ENCODE assay signal across 36 cellular contexts in genomic region chr3:128464188-128464587, GRCh38. TPM values are rescaled to one million over a fixed set of nuclear protein-coding genes. Genes with fewer than 3 reads are reported as not detected.
DNase-seq lines count a peak whose midpoint lies in the region; ATAC-seq and TF ChIP-seq lines count a peak whose summit lies in the region.
"Had no signal": no experiment of that assay in that cellular context is flagged by ENCODE, and none has a peak within 500 bp of the region (broad histone marks: within the 10 kb centered on the region; RNA-seq: fewer than 3 reads in every experiment).

No MANE protein-coding gene starts in this region.

- H3K36me3 Mint-ChIP-seq in H9 (ENCODE audit: insufficient read depth in 1 of 3, low read depth in 3 of 3) = no peaks in the 10 kb centered on the region; a peak in 1 of 7 replicates
- H3K36me3 Mint-ChIP-seq: activated CD4-positive, alpha-beta memory T cell treated with anti-CD3 and anti-CD28 coated beads for 36 hours; activated naive CD4-positive, alpha-beta T cell treated with anti-CD3 and anti-CD28 coated beads, Interleukin-2, amount 10 ng/mL, durations not matched to agents 7 days and 5 days; CD14-positive monocyte; natural killer cell treated with Interleukin-12 subunit alpha and Interleukin-12 subunit beta and Interleukin-15 and Interleukin-18, amount 100 ng/mL, for 72 hours; type B pancreatic cell had no signal

- no peak overlapping the region for H3K14ac ChIP-seq in H9 (ENCODE audit: insufficient read depth, low read length)

- no peaks in the 10 kb centered on the region for H4K20me1 ChIP-seq in H9 (ENCODE audit: control insufficient read depth, insufficient read depth, insufficient read length)

- H3K23me2 ChIP-seq in H9 (ENCODE audit: insufficient read length, low read depth, low read length, poor library complexity, severe bottlenecking) = no peaks in the 10 kb centered on the region

- CTCF ChIA-PET in BJ (lab: Yijun Ruan, JAX) = interaction anchor here (1.5 to 1.6 kb wide), 2 partner anchors 10 to 154 kb away, joined by 3 to 5 read pairs; no protein-coding TSS in a partner anchor

- H2BK120ac ChIP-seq in H9 (ENCODE audit: low read depth, low read length, poor library complexity, severe bottlenecking) = no peak overlapping the region

- peaks cover 6 to 13% of the 10 kb centered on the region in 2 experiments; a peak in 3 of 4 replicates for H3K4me1 Mint-ChIP-seq in H9
- H3K4me1 Mint-ChIP-seq: CD14-positive monocyte had no signal

- no peak overlapping the region for H3K9ac ChIP-seq in H9 (ENCODE audit: extremely low read depth, insufficient read length, low read length)

- peaks cover 0 to 2% of the 10 kb centered on the region in 2 experiments; a peak in 3 of 5 replicates for H3K9me3 Mint-ChIP-seq in H9
- H3K9me3 Mint-ChIP-seq: activated CD4-positive, alpha-beta memory T cell treated with anti-CD3 and anti-CD28 coated beads for 36 hours; activated naive CD4-positive, alpha-beta T cell treated with anti-CD3 and anti-CD28 coated beads, Interleukin-2, amount 10 ng/mL, durations not matched to agents 7 days and 5 days; activated T-helper 1 cell treated with anti-CD3 and anti-CD28 coated beads, Interleukin-12 subunit alpha, Interleukin-12 subunit beta, Interleukin-2, Interleukin-4 antibody, amounts not matched to agents 30 ng/mL and 10 ng/mL and 1 ng/mL, durations not matched to agents 14 hours and 24 hours and 36 hours; natural killer cell treated with Interleukin-12 subunit alpha and Interleukin-12 subunit beta and Interleukin-15 and Interleukin-18, amount 100 ng/mL, for 72 hours; T-helper 1 cell treated with Interleukin-12 subunit alpha and Interleukin-12 subunit beta and Interleukin-4 antibody, amounts not matched to agents 30 μg/mL and 1 μg/mL, for 36 hours; type B pancreatic cell had no signal

- H3K4me1 ChIP-seq in H9 (ENCODE audit: insufficient read depth, low read length) (no peaks in the 10 kb centered on the region), lower lobe of right lung (no peaks in the 10 kb centered on the region)
- H3K4me1 ChIP-seq: adrenal gland, gastroesophageal sphincter had no signal

- no peak overlapping the region for H3K56ac ChIP-seq in H9 (ENCODE audit: insufficient read length, low read depth, low read length)

- H3K27me3 ChIP-seq in BJ (ENCODE audit: control insufficient read depth, insufficient read depth, low read length) (peaks cover 12% of the 10 kb centered on the region), H9 (ENCODE audit: insufficient read depth, low read length) (no peaks in the 10 kb centered on the region), WERI-Rb-1 (ENCODE audit: insufficient read depth, low read depth, severe bottlenecking) (peaks cover 39% of the 10 kb centered on the region), lower lobe of right lung (ENCODE audit: low read depth) (peaks cover 4% of the 10 kb centered on the region)
- H3K27me3 ChIP-seq: adrenal gland had no signal

- no peak overlapping the region for H3K27ac Mint-ChIP-seq in H9
- H3K27ac Mint-ChIP-seq: activated CD4-positive, alpha-beta memory T cell treated with anti-CD3 and anti-CD28 coated beads for 36 hours; activated naive CD4-positive, alpha-beta T cell treated with anti-CD3 and anti-CD28 coated beads, Interleukin-2, amount 10 ng/mL, durations not matched to agents 7 days and 5 days; activated T-helper 1 cell treated with anti-CD3 and anti-CD28 coated beads, Interleukin-12 subunit alpha, Interleukin-12 subunit beta, Interleukin-2, Interleukin-4 antibody, amounts not matched to agents 30 ng/mL and 10 ng/mL and 1 ng/mL, durations not matched to agents 14 hours and 24 hours and 36 hours; CD14-positive monocyte; natural killer cell treated with Interleukin-12 subunit alpha and Interleukin-12 subunit beta and Interleukin-15 and Interleukin-18, amount 100 ng/mL, for 72 hours; T-helper 1 cell treated with Interleukin-12 subunit alpha and Interleukin-12 subunit beta and Interleukin-4 antibody, amounts not matched to agents 30 μg/mL and 1 μg/mL, for 36 hours; type B pancreatic cell had no signal

- H3K18ac ChIP-seq in H9 (ENCODE audit: insufficient read length, low read depth, low read length) = no peak overlapping the region

- H3K36me3 ChIP-seq in BJ (ENCODE audit: control insufficient read depth, insufficient read depth, low read length) = no peaks in the 10 kb centered on the region
- no peaks in the 10 kb centered on the region for H3K36me3 ChIP-seq in WERI-Rb-1
- H3K36me3 ChIP-seq in lower lobe of right lung = no peaks in the 10 kb centered on the region
- H3K36me3 ChIP-seq: adrenal gland, gastroesophageal sphincter had no signal

- no peaks in the 10 kb centered on the region for H3K79me1 ChIP-seq in H9 (ENCODE audit: insufficient read depth, low read depth, low read length, poor library complexity, severe bottlenecking)

- H2BK15ac ChIP-seq in H9 (ENCODE audit: low read depth, low read length) = no peak overlapping the region

- H2BK12ac ChIP-seq in H9 (ENCODE audit: insufficient read length, low read depth, low read length) = no peak overlapping the region

- H3K4me3 Mint-ChIP-seq in H9 = no peak overlapping the region
- H3K4me3 Mint-ChIP-seq: activated CD4-positive, alpha-beta memory T cell treated with anti-CD3 and anti-CD28 coated beads for 36 hours; activated naive CD4-positive, alpha-beta T cell treated with anti-CD3 and anti-CD28 coated beads, Interleukin-2, amount 10 ng/mL, durations not matched to agents 7 days and 5 days; activated T-helper 1 cell treated with anti-CD3 and anti-CD28 coated beads, Interleukin-12 subunit alpha, Interleukin-12 subunit beta, Interleukin-2, Interleukin-4 antibody, amounts not matched to agents 30 ng/mL and 10 ng/mL and 1 ng/mL, durations not matched to agents 14 hours and 24 hours and 36 hours; natural killer cell treated with Interleukin-12 subunit alpha and Interleukin-12 subunit beta and Interleukin-15 and Interleukin-18, amount 100 ng/mL, for 72 hours; T-helper 1 cell treated with Interleukin-12 subunit alpha and Interleukin-12 subunit beta and Interleukin-4 antibody, amounts not matched to agents 30 μg/mL and 1 μg/mL, for 36 hours; type B pancreatic cell had no signal

- H3K27ac ChIP-seq in H9 (ENCODE audit: insufficient read length, low read depth, low read length) (no peak overlapping the region), WERI-Rb-1 (no peak overlapping the region), lower lobe of right lung (no peak overlapping the region)
- H3K27ac ChIP-seq: adrenal gland, gastroesophageal sphincter, RWPE1, SK-N-MC, skin epidermis had no signal

- no peaks in the 10 kb centered on the region for H3K9me3 ChIP-seq in H9 (ENCODE audit: control insufficient read depth, low read depth, low read length)
- H3K9me3 ChIP-seq in WERI-Rb-1 (ENCODE audit: severe bottlenecking) = no peaks in the 10 kb centered on the region
- no peaks in the 10 kb centered on the region for H3K9me3 ChIP-seq in lower lobe of right lung
- H3K9me3 ChIP-seq: adrenal gland, gastroesophageal sphincter had no signal

- TF ChIP-seq CTCF in BJ (IDR thresholded peaks at IDR 0.05; ENCODE audit: insufficient read depth, low read depth, low read length) = peak; percentile 20; the same call in 1 of the 2 replicates
- peak; percentile 42; the same call in 2 of the 3 replicates for TF ChIP-seq CTCF in H9 (conservative IDR thresholded peaks at IDR 0.05)
- TF ChIP-seq CTCF in WERI-Rb-1 (IDR thresholded peaks at IDR 0.05; ENCODE audit: low read depth, low read length) = peak; percentile 62
- peak; percentile 38 for TF ChIP-seq CTCF in lower lobe of right lung (IDR thresholded peaks at IDR 0.05)

- H3K4ac ChIP-seq in H9 (ENCODE audit: low read depth, low read length) = no peak overlapping the region

- POLR2A ChIA-PET in BJ (lab: Charles Lee) = no interaction called here

- no peak overlapping the region for H2AFZ ChIP-seq in H9 (ENCODE audit: low read length)

- H4K91ac ChIP-seq in H9 (ENCODE audit: insufficient read length, low read depth, low read length) = no peak overlapping the region

- no peak overlapping the region for H3K4me3 ChIP-seq in BJ (ENCODE audit: low read depth, low read length)
- H3K4me3 ChIP-seq in WERI-Rb-1 (ENCODE audit: low read depth, low read length) = no peak overlapping the region
- no peak overlapping the region for H3K4me3 ChIP-seq in lower lobe of right lung
- H3K4me3 ChIP-seq: adrenal gland, gastroesophageal sphincter, SK-N-MC, skin epidermis had no signal

- no peak overlapping the region for H2BK20ac ChIP-seq in H9 (ENCODE audit: low read depth, low read length, poor library complexity, severe bottlenecking)

- no peak overlapping the region for H3T11ph ChIP-seq in H9 (ENCODE audit: low read length)

- peaks cover 78% of the 10 kb centered on the region for H3K27me3 Mint-ChIP-seq in H9 (ENCODE audit: low read depth)

- ATAC-seq in lower lobe of right lung (no peak), left colon (no peak), HG03469 (IDR thresholded peaks at IDR 0.05; ENCODE audit: unreplicated experiment) (no peak)
- ATAC-seq: gastroesophageal sphincter; natural killer cell treated with Interleukin-12 subunit alpha and Interleukin-12 subunit beta and Interleukin-15 and Interleukin-18, amount 100 ng/mL, for 72 hours had no signal

- no peak overlapping the region for H3K4me2 ChIP-seq in H9 (ENCODE audit: insufficient read depth, insufficient read length, low read length)

- WGBS in H9 (ENCODE audit: extremely low coverage, insufficient read length, low lambda C conversion rate) = no CpG with 5 or more reads among the region's 7 CpGs

- DNase-seq in BJ (ENCODE audit: low read depth) = no peak
- no peak for DNase-seq in H9
- DNase-seq in WERI-Rb-1 = peak; percentile 75
- DNase-seq in lower lobe of right lung = no peak
- DNase-seq in DMS79 (lab: John Stamatoyannopoulos, UW) = no peak
- DNase-seq in DMS53 (lab: John Stamatoyannopoulos, UW) = no peak
- no peak for DNase-seq in left colon
- DNase-seq: activated CD4-positive, alpha-beta memory T cell treated with anti-CD3 and anti-CD28 coated beads for 36 hours; activated CD4-positive, CD25-positive, alpha-beta regulatory T cell treated with anti-CD3 and anti-CD28 coated beads, Interleukin-2, amount 50 U/mL, for 72 hours; activated CD8-positive, alpha-beta memory T cell treated with anti-CD3 and anti-CD28 coated beads, Interleukin-2, amount 50 U/mL, for 4 hours; activated naive CD4-positive, alpha-beta T cell treated with anti-CD3 and anti-CD28 coated beads, Interleukin-2, amount 10 ng/mL, durations not matched to agents 7 days and 5 days; adrenal gland; DND-41; GOT3; hippocampal formation; Kasumi-1; MV-4-11; NCI-H1436 treated with DMSO at 0.1 percent for 48 hours; NCI-H446 treated with DMSO at 0.1 percent for 48 hours; NCI-H774; occipital lobe; stimulated activated naive CD4-positive, alpha-beta T cell had no signal

- no peaks in the 10 kb centered on the region for H3K79me2 ChIP-seq in H9 (ENCODE audit: insufficient read depth, low read length)

- intact Hi-C loops in lower lobe of right lung (cut with DNase I) (no loop called here), left colon (cut with DNase I, micrococcal nuclease) (no loop called here)

- H4K8ac ChIP-seq in H9 (replicated peaks; ENCODE audit: insufficient read length, low read depth, low read length) = no peak overlapping the region

- H2BK5ac ChIP-seq in H9 (ENCODE audit: insufficient read length, low read length) = no peak overlapping the region

- H4K5ac ChIP-seq in H9 (ENCODE audit: insufficient read length, low read depth, low read length) = no peak overlapping the region

- H3K23ac ChIP-seq in H9 (ENCODE audit: insufficient read length, low read depth, low read length) = no peak overlapping the region

- H2AK5ac ChIP-seq in H9 (ENCODE audit: insufficient read length, low read length) = no peak overlapping the region

RNA-seq across cellular contexts. Expression of gene DNAJB8, which starts 2.5 kb away (rescaled TPM):
- not detected in 2 replicates for polyA plus RNA-seq in BJ (2011; rRNA removed)
- polyA minus RNA-seq in BJ (2011; rRNA and poly(A)+ RNA removed) = not detected in 2 replicates
- not detected in 2 replicates for total RNA-seq in H9 (2021)
- total RNA-seq in lower lobe of right lung = not detected
- total RNA-seq in left colon = not detected
- total RNA-seq: activated CD4-positive, alpha-beta memory T cell treated with anti-CD3 and anti-CD28 coated beads for 36 hours; activated T-helper 1 cell treated with anti-CD3 and anti-CD28 coated beads, Interleukin-12 subunit alpha, Interleukin-12 subunit beta, Interleukin-2, Interleukin-4 antibody, amounts not matched to agents 30 ng/mL and 10 ng/mL and 1 ng/mL, durations not matched to agents 14 hours and 24 hours and 36 hours; adrenal gland; chondrocyte; endothelial cell of umbilical vein; gastroesophageal sphincter; mucosa of gallbladder; natural killer cell treated with Interleukin-12 subunit alpha and Interleukin-12 subunit beta and Interleukin-15 and Interleukin-18, amount 100 ng/mL, for 72 hours; occipital lobe; pulmonary artery endothelial cell had no signal
- polyA plus RNA-seq: adrenal gland, CD14-positive monocyte, endothelial cell of umbilical vein had no signal

RNA-seq across cellular contexts. Expression of gene GATA2, which starts 28.8 kb away (rescaled TPM):
- polyA plus RNA-seq in BJ (2011; rRNA removed) = 8.3 and 13.4 TPM in 2 replicates
- polyA minus RNA-seq in BJ (2011; rRNA and poly(A)+ RNA removed) = 9.4 and 10.9 TPM in 2 replicates
- 1.9 and 2.7 TPM in 2 replicates for total RNA-seq in H9 (2021)
- 68.3 TPM for total RNA-seq in lower lobe of right lung
- 1 to 10 TPM; 2.6 to 6.0 TPM for total RNA-seq in left colon
- total RNA-seq: activated CD4-positive, alpha-beta memory T cell treated with anti-CD3 and anti-CD28 coated beads for 36 hours had no signal
